In the genomic region with DNA sequence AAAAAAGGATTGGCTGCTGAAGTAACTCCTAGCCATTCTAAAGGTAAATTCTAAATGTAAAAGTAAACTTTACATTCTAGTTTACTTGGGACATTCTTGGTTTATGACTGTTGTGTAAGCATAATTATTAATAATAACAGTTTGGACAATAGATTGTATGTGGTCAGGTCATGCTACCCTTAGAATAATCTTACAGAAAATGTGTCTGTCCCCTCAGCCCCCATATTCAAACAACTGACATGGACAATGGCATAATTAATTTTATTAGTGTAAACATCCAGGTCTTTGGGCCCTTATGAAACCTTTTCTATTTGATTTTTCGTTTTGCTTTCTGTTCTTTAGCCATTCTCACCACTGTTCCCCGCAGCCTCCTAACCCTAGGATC, we compare ENCODE assay signal across 15 cellular contexts. TPM values are rescaled to one million over a fixed set of nuclear protein-coding genes. Genes with fewer than 3 reads are reported as not detected.
DNase-seq lines count a peak whose midpoint lies in the region; ATAC-seq and TF ChIP-seq lines count a peak whose summit lies in the region.
"Had no signal": no experiment of that assay in that cellular context is flagged by ENCODE, and none has a peak within 500 bp of the region (broad histone marks: within the 10 kb centered on the region; RNA-seq: fewer than 3 reads in every experiment).

No MANE protein-coding gene starts in this region.

- H3K4me1 ChIP-seq in endodermal cell (ENCODE audit: control insufficient read depth, insufficient read depth, low read length): no peaks in the 10 kb centered on the region
- H3K4me1 ChIP-seq in osteoblast (ENCODE audit: insufficient read depth, low read length): peaks cover 31% of the 10 kb centered on the region

- peaks cover 9% of the 10 kb centered on the region for H3K79me2 ChIP-seq in osteoblast (ENCODE audit: insufficient read depth, low read length)

- no peaks in the 10 kb centered on the region for H3K9me3 Mint-ChIP-seq in CD4-positive, alpha-beta T cell
- no peaks in the 10 kb centered on the region for H3K9me3 Mint-ChIP-seq in endodermal cell
- H3K9me3 Mint-ChIP-seq in activated T-cell treated with anti-CD3 and anti-CD28 coated beads, Interleukin-2, amount 50 U/mL, for 4 hours: no peaks in the 10 kb centered on the region

- CTCF ChIA-PET in CD4-positive, alpha-beta T cell (lab: Charles Lee): no interaction called here

- H3K36me3 Mint-ChIP-seq in CD4-positive, alpha-beta T cell (ENCODE audit: low read depth): peaks cover 48% of the 10 kb centered on the region
- H3K36me3 Mint-ChIP-seq in endodermal cell (ENCODE audit: low read depth): peaks cover 10% of the 10 kb centered on the region
- H3K36me3 Mint-ChIP-seq in activated T-cell treated with anti-CD3 and anti-CD28 coated beads, Interleukin-2, amount 50 U/mL, for 4 hours (ENCODE audit: insufficient read depth): peaks cover 25% of the 10 kb centered on the region

- no peak for DNase-seq in CD4-positive, alpha-beta T cell
- DNase-seq in endodermal cell (no peak), osteoblast (ENCODE audit: insufficient read length, low spot score, missing footprints) (no peak), NCI-H187 treated with DMSO at 0.1 percent for 48 hours (lab: John Stamatoyannopoulos, UW) (no peak)
- DNase-seq in activated T-cell treated with anti-CD3 and anti-CD28 coated beads, Interleukin-2, amount 50 U/mL, for 4 hours: no peak
- DNase-seq: activated CD8-positive, alpha-beta memory T cell treated with anti-CD3 and anti-CD28 coated beads, Interleukin-2, amount 50 U/mL, for 4 hours; activated naive CD4-positive, alpha-beta T cell treated with anti-CD3 and anti-CD28 coated beads, Interleukin-2, amount 50 U/mL, for 16 hours; central memory CD4-positive, alpha-beta T cell; DMS153; glutamatergic neuron; midbrain had no signal

- no peaks in the 10 kb centered on the region for H3K9me3 ChIP-seq in CD4-positive, alpha-beta T cell (ENCODE audit: control insufficient read depth, low read length)
- no peaks in the 10 kb centered on the region for H3K9me3 ChIP-seq in endodermal cell (ENCODE audit: control insufficient read depth, low read length)
- no peaks in the 10 kb centered on the region for H3K9me3 ChIP-seq in osteoblast (ENCODE audit: low read depth, low read length)

- H2AFZ ChIP-seq in osteoblast (ENCODE audit: low read length): no peak overlapping the region

- peaks cover 33% of the 10 kb centered on the region for H4K20me1 ChIP-seq in osteoblast (ENCODE audit: insufficient read depth, low read length)

- H3K4me2 ChIP-seq in osteoblast (ENCODE audit: insufficient read depth, low read length): peak overlapping the region; percentile 34

- H3K4me1 Mint-ChIP-seq in CD4-positive, alpha-beta T cell (ENCODE audit: low read depth): peaks cover 54% of the 10 kb centered on the region
- no peaks in the 10 kb centered on the region for H3K4me1 Mint-ChIP-seq in endodermal cell
- peaks cover 26% of the 10 kb centered on the region for H3K4me1 Mint-ChIP-seq in activated T-cell treated with anti-CD3 and anti-CD28 coated beads, Interleukin-2, amount 50 U/mL, for 4 hours (ENCODE audit: low read depth)

- H3K4me3 ChIP-seq in endodermal cell (ENCODE audit: low read length): no peak overlapping the region
- H3K4me3 ChIP-seq in osteoblast (ENCODE audit: insufficient read depth, low read length): no peak overlapping the region

- H3K27me3 Mint-ChIP-seq in CD4-positive, alpha-beta T cell: no peaks in the 10 kb centered on the region
- peaks cover 8% of the 10 kb centered on the region for H3K27me3 Mint-ChIP-seq in endodermal cell (ENCODE audit: insufficient read depth)
- H3K27me3 Mint-ChIP-seq in activated T-cell treated with anti-CD3 and anti-CD28 coated beads, Interleukin-2, amount 50 U/mL, for 4 hours (ENCODE audit: low read depth): no peaks in the 10 kb centered on the region

- TF ChIP-seq CTCF in CD4-positive, alpha-beta T cell (IDR thresholded peaks at IDR 0.05): no peak
- no peak for TF ChIP-seq CTCF in endodermal cell (conservative IDR thresholded peaks at IDR 0.05)
- TF ChIP-seq CTCF in osteoblast (IDR thresholded peaks at IDR 0.05; ENCODE audit: extremely low read depth, low read depth, low read length): no peak

- peak overlapping the region; percentile 30 for H3K27ac Mint-ChIP-seq in CD4-positive, alpha-beta T cell
- H3K27ac Mint-ChIP-seq in endodermal cell: no peak overlapping the region

- H3K4me3 Mint-ChIP-seq in CD4-positive, alpha-beta T cell: no peak overlapping the region
- no peak overlapping the region for H3K4me3 Mint-ChIP-seq in endodermal cell
- H3K4me3 Mint-ChIP-seq in activated T-cell treated with anti-CD3 and anti-CD28 coated beads, Interleukin-2, amount 50 U/mL, for 4 hours: no peak overlapping the region

- intact Hi-C loops in CD4-positive, alpha-beta T cell (cut with DNase I, micrococcal nuclease): no loop called here

- no peaks in the 10 kb centered on the region for H3K27me3 ChIP-seq in CD4-positive, alpha-beta T cell (ENCODE audit: control insufficient read depth, insufficient read depth, low read length)
- H3K27me3 ChIP-seq in endodermal cell (ENCODE audit: control insufficient read depth, insufficient read depth, low read length, poor library complexity, severe bottlenecking): no peaks in the 10 kb centered on the region
- no peaks in the 10 kb centered on the region for H3K27me3 ChIP-seq in osteoblast (ENCODE audit: insufficient read depth, low read length)

- POLR2A ChIA-PET in CD4-positive, alpha-beta T cell (lab: Charles Lee): interaction anchor here (2.1 kb wide), 1 partner anchor 10 kb away, joined by 8 read pairs; no protein-coding TSS in a partner anchor

- no peak overlapping the region for H3K9ac ChIP-seq in endodermal cell (ENCODE audit: extremely low read depth, low read length, poor library complexity, severe bottlenecking)

- no peak for ATAC-seq in CD4-positive, alpha-beta T cell (ENCODE audit: poor library complexity)
- ATAC-seq in SK-N-SH treated with all-trans-retinoic acid at 6 μM for 48 hours (peak; percentile 15), GM18858 (IDR thresholded peaks at IDR 0.05; ENCODE audit: unreplicated experiment) (no peak), HG03045 (IDR thresholded peaks at IDR 0.05; ENCODE audit: unreplicated experiment) (no peak)
- no peak for ATAC-seq in activated T-cell treated with anti-CD3 and anti-CD28 coated beads, Interleukin-2, amount 50 U/mL, for 4 hours

- 93 to 100% methylated on average over 2 of the region's 2 CpGs for WGBS in endodermal cell (ENCODE audit: insufficient coverage in 1 of 2, insufficient read length in 1 of 2), 2 experiments

- H3K36me3 ChIP-seq in endodermal cell (ENCODE audit: control insufficient read depth, insufficient read depth, low read length) (peaks cover 33% of the 10 kb centered on the region), osteoblast (ENCODE audit: insufficient read depth, low read length) (peaks cover 33% of the 10 kb centered on the region)

- H3K27ac ChIP-seq in CD4-positive, alpha-beta T cell (ENCODE audit: low read depth, low read length): no peak overlapping the region
- H3K27ac ChIP-seq in endodermal cell (ENCODE audit: low read depth, low read length): peak overlapping the region; percentile 52
- H3K27ac ChIP-seq in osteoblast (ENCODE audit: low read depth, low read length): peak overlapping the region; percentile 76
- H3K27ac ChIP-seq: epithelial cell of prostate had no signal

TF ChIP-seq in SK-N-SH treated with all-trans-retinoic acid at 6 μM for 48 hours, 23 proteins besides CTCF, POLR2A, EP300 and RAD21 (continues in another document):
- TF ChIP-seq RARB (CRISPR knock-in tag; IDR thresholded peaks at IDR 0.05): no peak
- TF ChIP-seq, protein P1, sequence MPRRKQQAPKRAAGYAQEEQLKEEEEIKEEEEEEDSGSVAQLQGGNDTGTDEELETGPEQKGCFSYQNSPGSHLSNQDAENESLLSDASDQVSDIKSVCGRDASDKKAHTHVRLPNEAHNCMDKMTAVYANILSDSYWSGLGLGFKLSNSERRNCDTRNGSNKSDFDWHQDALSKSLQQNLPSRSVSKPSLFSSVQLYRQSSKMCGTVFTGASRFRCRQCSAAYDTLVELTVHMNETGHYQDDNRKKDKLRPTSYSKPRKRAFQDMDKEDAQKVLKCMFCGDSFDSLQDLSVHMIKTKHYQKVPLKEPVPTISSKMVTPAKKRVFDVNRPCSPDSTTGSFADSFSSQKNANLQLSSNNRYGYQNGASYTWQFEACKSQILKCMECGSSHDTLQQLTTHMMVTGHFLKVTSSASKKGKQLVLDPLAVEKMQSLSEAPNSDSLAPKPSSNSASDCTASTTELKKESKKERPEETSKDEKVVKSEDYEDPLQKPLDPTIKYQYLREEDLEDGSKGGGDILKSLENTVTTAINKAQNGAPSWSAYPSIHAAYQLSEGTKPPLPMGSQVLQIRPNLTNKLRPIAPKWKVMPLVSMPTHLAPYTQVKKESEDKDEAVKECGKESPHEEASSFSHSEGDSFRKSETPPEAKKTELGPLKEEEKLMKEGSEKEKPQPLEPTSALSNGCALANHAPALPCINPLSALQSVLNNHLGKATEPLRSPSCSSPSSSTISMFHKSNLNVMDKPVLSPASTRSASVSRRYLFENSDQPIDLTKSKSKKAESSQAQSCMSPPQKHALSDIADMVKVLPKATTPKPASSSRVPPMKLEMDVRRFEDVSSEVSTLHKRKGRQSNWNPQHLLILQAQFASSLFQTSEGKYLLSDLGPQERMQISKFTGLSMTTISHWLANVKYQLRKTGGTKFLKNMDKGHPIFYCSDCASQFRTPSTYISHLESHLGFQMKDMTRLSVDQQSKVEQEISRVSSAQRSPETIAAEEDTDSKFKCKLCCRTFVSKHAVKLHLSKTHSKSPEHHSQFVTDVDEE (CRISPR knock-in tag; IDR thresholded peaks at IDR 0.05): no peak

RNA-seq across cellular contexts. Expression of a gene that starts 11.2 kb away (rescaled TPM):
- total RNA-seq in CD4-positive, alpha-beta T cell: 1,000 to 10,000 TPM; 1,576 to 1,603 TPM
- 100 to 1,000 TPM in 1 of 2 donors, 10 to 100 TPM in 1; 84.3 to 155 TPM for total RNA-seq in endodermal cell
- 2,565 TPM for polyA plus RNA-seq in endodermal cell (2013, experiment 1 of 2)
- polyA plus RNA-seq in endodermal cell (2013, experiment 2 of 2): 2,676 TPM
- total RNA-seq in osteoblast: 10,072 and 10,643 TPM in 2 replicates
- 100 to 1,000 TPM; 113 to 192 (median 123) TPM for total RNA-seq in activated T-cell treated with anti-CD3 and anti-CD28 coated beads, Interleukin-2, amount 50 U/mL, for 4 hours

RNA-seq across cellular contexts. Expression of a gene that starts 37.8 kb away (rescaled TPM):
- total RNA-seq in CD4-positive, alpha-beta T cell: 10 to 100 TPM; 20.3 to 21.3 TPM
- total RNA-seq in endodermal cell: 10 to 100 TPM in 1 of 2 donors, 1 to 10 TPM in 1; 8.1 to 13.0 TPM
- polyA plus RNA-seq in endodermal cell (2013, experiment 1 of 2): 19.4 TPM
- 19.0 TPM for polyA plus RNA-seq in endodermal cell (2013, experiment 2 of 2)
- total RNA-seq in osteoblast: 7.1 and 7.6 TPM in 2 replicates
- 10 to 100 TPM in 2 of 3 donors, 1 to 10 TPM in 1; 9.1 to 12.1 (median 10.9) TPM for total RNA-seq in activated T-cell treated with anti-CD3 and anti-CD28 coated beads, Interleukin-2, amount 50 U/mL, for 4 hours

Comparison
In these comparisons a context has a peak if more than half of its experiments do, and no peak if none do; other contexts are left out.
1. RNA of a gene that starts 11.2 kb away (total RNA-seq): 10,072 to 10,643 TPM in osteoblast and 1,576 to 1,603 TPM in CD4-positive, alpha-beta T cell; 84.3 to 155 TPM in endodermal cell and 113 to 192 TPM in activated T-cell treated with anti-CD3 and anti-CD28 coated beads, Interleukin-2, amount 50 U/mL, for 4 hours; every median in the first group is over 4 times any median in the second.